In the genomic region with DNA sequence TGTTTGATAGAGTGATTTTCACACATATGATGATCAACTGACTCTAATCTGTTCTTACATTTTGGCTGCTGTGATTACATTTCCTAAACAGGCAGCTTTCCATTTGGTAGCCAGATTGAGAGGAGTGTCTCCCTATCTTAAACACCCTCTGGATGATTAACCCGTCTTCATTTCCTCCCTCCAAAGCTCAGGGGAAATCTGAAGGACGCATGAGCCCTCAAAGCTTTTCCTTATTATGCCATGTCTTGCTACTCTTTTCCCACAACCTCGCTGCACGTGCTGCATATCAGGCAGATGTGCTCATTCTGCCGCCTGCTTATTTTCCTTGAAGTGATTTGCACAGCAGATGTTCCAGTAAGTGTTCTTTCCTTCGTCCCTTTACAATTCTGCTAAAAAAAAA, we compare ENCODE assay signal across 1 cellular context.
TF ChIP-seq lines count a peak whose summit lies in the region.

No MANE protein-coding gene starts in this region.

TF ChIP-seq in GM23338, 12 proteins besides CTCF, POLR2A, EP300 and RAD21 (continued from another document):
- TF ChIP-seq ETS1 (IDR thresholded peaks at IDR 0.05) (no peak), CREB1 (CRISPR knock-in tag; IDR thresholded peaks at IDR 0.05; ENCODE audit: low read depth) (no peak)
TF ChIP-seq in GM23338: peak in this region for 0.
